In the genomic region with DNA sequence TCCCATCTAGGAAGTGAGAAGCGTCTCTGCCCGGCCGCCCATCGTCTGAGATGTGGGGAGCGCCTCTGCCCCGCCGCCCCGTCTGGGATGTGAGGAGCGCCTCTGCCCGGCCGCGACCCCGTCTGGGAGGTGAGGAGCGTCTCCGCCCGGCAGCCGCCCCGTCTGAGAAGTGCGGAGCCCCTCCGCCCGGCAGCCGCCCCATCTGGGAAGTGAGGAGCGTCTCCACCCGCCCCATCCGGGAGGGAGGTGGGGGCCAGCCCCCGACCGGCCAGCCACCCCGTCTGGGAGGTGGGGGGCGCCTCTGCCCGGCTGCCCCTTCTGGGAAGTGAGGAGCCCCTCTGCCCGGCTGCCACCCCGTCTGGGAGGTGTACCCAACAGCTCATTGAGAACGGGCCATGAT, we compare ENCODE assay signal across 8 cellular contexts.
A peak's percentile ranks its signal among the peaks of the same experiment; 100 is the strongest.
DNase-seq lines count a peak whose midpoint lies in the region; ATAC-seq and TF ChIP-seq lines count a peak whose summit lies in the region.
"Not testable (repeated sequence)": the region's sequence is repeated elsewhere in the genome, so short reads cannot be mapped to it uniquely, and the experiment has no call there.

No MANE protein-coding gene starts in this region.

- TF ChIP-seq CTCF in WTC11 (IDR thresholded peaks at IDR 0.05); left lung (IDR thresholded peaks at IDR 0.05); lower lobe of right lung (IDR thresholded peaks at IDR 0.05); mucosa of descending colon (IDR thresholded peaks at IDR 0.05); spleen (IDR thresholded peaks at IDR 0.05 in 8 of 11, conservative IDR thresholded peaks at IDR 0.05 in 3 of 11): not testable (repeated sequence)

- intact Hi-C loops in left ventricle myocardium superior (cut with micrococcal nuclease); left lung (cut with DNase I); lower lobe of right lung (cut with DNase I); mucosa of descending colon (cut with DNase I, micrococcal nuclease); aorta (cut with DNase I): not testable (repeated sequence)
- intact Hi-C loops in spleen (cut with DNase I; ENCODE audit: low total_unique reads) = loop anchor here (10.0 kb wide), 1 partner anchor 72 kb away; no protein-coding TSS in a partner anchor

- H3K27me3 ChIP-seq in left lung; lower lobe of right lung (ENCODE audit: low read depth); spleen (replicated peaks in 1 of 7); aorta (ENCODE audit: control insufficient read depth in 1 of 2, insufficient read depth in 2 of 2, low read length in 1 of 2): not testable (repeated sequence)

- not testable (repeated sequence) for H3K9me3 Mint-ChIP-seq in WTC11

- POLR2A ChIA-PET in WTC11 (lab: Charles Lee) = not testable (repeated sequence)

- peaks cover 7 to 51% of the 10 kb centered on the region in 2 donors for H3K4me1 ChIP-seq in left lung
- peaks cover 31% of the 10 kb centered on the region for H3K4me1 ChIP-seq in lower lobe of right lung
- peaks cover 31% of the 10 kb centered on the region for H3K4me1 ChIP-seq in mucosa of descending colon (ENCODE audit: low read depth)
- H3K4me1 ChIP-seq in spleen = peaks cover 8 to 62% (median 26%) of the 10 kb centered on the region in 6 donors
- not testable (repeated sequence) for H3K4me1 ChIP-seq in aorta (ENCODE audit: control insufficient read depth in 1 of 2, insufficient read depth in 2 of 2, low read length in 2 of 2)

- DNase-seq in WTC11 (ENCODE audit: low spot score) (peak; percentile 1), left ventricle myocardium superior (peak; percentile 21), left lung (peak; percentile 11 to 58), lower lobe of right lung (peak; percentile 37), mucosa of descending colon (peak in 2 of 3 donors; percentile 33 to 36), spleen (peak; percentile 57), aorta (peak; percentile 24 to 47)
- peak; percentile 45 for DNase-seq in activated effector memory CD4-positive, alpha-beta T cell treated with anti-CD3 and anti-CD28 coated beads, Interleukin-2, amount 50 U/mL, for 16 hours

- WGBS in spleen, 5 donors = 94 to 100% (median 98%) methylated on average over 2 to 31 of the region's 33 CpGs
- 96% methylated on average over 16 to 33 of the region's 33 CpGs for WGBS in aorta, 2 donors

- not testable (repeated sequence) for H3K4me1 Mint-ChIP-seq in WTC11

- CTCF ChIA-PET in WTC11 (lab: Charles Lee) = not testable (repeated sequence)

- not testable (repeated sequence) for ATAC-seq in WTC11; left ventricle myocardium superior; left lung; lower lobe of right lung; mucosa of descending colon; aorta (ENCODE audit: low FRiP score)

- H3K27ac Mint-ChIP-seq in WTC11 = not testable (repeated sequence)

- not testable (repeated sequence) for TF ChIP-seq POLR2A in spleen (IDR thresholded peaks at IDR 0.05)

- peaks cover 44% of the 10 kb centered on the region for H3K36me3 Mint-ChIP-seq in WTC11

- H3K4me3 Mint-ChIP-seq in WTC11 = not testable (repeated sequence)

- H3K9me3 ChIP-seq in left lung; lower lobe of right lung; mucosa of descending colon; spleen; aorta (ENCODE audit: control insufficient read depth, low read length): not testable (repeated sequence)

- H3K4me3 ChIP-seq in left lung; lower lobe of right lung; mucosa of descending colon; spleen; aorta (ENCODE audit: low read length in 2 of 2): not testable (repeated sequence)

- H3K36me3 ChIP-seq in left lung = peaks cover 0 to 34% of the 10 kb centered on the region in 2 donors
- peaks cover 12% of the 10 kb centered on the region for H3K36me3 ChIP-seq in lower lobe of right lung
- H3K36me3 ChIP-seq in mucosa of descending colon (ENCODE audit: low read depth); aorta (ENCODE audit: control insufficient read depth in 1 of 2, insufficient read depth in 2 of 2, low read length in 1 of 2): not testable (repeated sequence)
- H3K36me3 ChIP-seq in spleen = peaks cover 0 to 48% (median 3%) of the 10 kb centered on the region in 6 donors

- H3K27ac ChIP-seq in left lung; lower lobe of right lung; spleen; aorta (ENCODE audit: low read depth in 1 of 2, low read length in 2 of 2): not testable (repeated sequence)

- H3K27me3 Mint-ChIP-seq in WTC11 (ENCODE audit: low read depth) = not testable (repeated sequence)

Comparison
In these comparisons a context has a peak if more than half of its experiments do, and no peak if none do; other contexts are left out.
1. DNase-seq: peak in every context shown above with its lines; median percentile 57 in spleen; 45 in activated effector memory CD4-positive, alpha-beta T cell treated with anti-CD3 and anti-CD28 coated beads, Interleukin-2, amount 50 U/mL, for 16 hours; 37 in lower lobe of right lung; 36 in aorta; 34 in left lung; 34 in mucosa of descending colon; 21 in left ventricle myocardium superior; 1 in WTC11.